ENCODE assay signal across 11 cellular contexts in the genomic region with DNA sequence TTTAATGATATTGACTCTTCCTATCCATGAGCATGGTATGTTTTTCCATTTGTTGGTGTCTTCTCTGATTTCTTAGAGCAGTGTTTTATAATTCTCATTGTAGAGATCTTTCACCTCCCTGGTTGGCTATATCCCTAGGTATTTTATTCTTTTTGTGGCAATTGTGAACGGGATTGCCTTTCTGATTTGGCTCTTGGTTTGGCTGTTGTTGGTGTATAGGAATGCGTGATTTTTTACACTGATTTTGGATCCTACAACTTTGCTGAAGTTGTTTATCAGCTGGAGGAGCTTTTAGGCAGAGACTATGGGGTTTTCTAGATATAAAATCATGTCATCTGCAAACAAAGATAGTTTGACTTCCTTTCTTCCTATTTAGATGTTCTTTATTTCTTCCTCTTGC. TPM values are rescaled to one million over a fixed set of nuclear protein-coding genes. Genes with fewer than 3 reads are reported as not detected.
DNase-seq lines count a peak whose midpoint lies in the region; ATAC-seq, FAIRE-seq and TF ChIP-seq lines count a peak whose summit lies in the region.
"Not testable (repeated sequence)": the region's sequence is repeated elsewhere in the genome, so short reads cannot be mapped to it uniquely, and the experiment has no call there.
"Had no signal": no experiment of that assay in that cellular context is flagged by ENCODE, and none has a peak within 500 bp of the region (broad histone marks: within the 10 kb centered on the region; RNA-seq: fewer than 3 reads in every experiment).

No MANE protein-coding gene starts in this region.

- TF ChIP-seq CTCF in CD8-positive, alpha-beta T cell (IDR thresholded peaks at IDR 0.05); activated B cell treated with CpG ODN at 0.5 μM for 24 hours (IDR thresholded peaks at IDR 0.05); K562 (IDR thresholded peaks at IDR 0.05 in 2 of 3, conservative IDR thresholded peaks at IDR 0.05 in 1 of 3; ENCODE audit: insufficient read depth in 2 of 3, low read depth in 1 of 3, low read length in 3 of 3); natural killer cell (IDR thresholded peaks at IDR 0.05): not testable (repeated sequence)

- H3K9me1 ChIP-seq in K562 (ENCODE audit: control insufficient read depth, insufficient read depth, low read length) = not testable (repeated sequence)

- H3K4me3 ChIP-seq in CD8-positive, alpha-beta T cell (ENCODE audit: low read depth, low read length); K562: not testable (repeated sequence)

- not testable (repeated sequence) for H3K79me2 ChIP-seq in K562 (ENCODE audit: control insufficient read depth, insufficient read depth, low read length)

- not testable (repeated sequence) for H2AFZ ChIP-seq in K562 (ENCODE audit: low read depth, low read length)

- not testable (repeated sequence) for ATAC-seq in CD8-positive, alpha-beta T cell; activated B cell treated with CpG ODN at 0.5 μM for 24 hours (ENCODE audit: low read depth); K562; memory B cell (ENCODE audit: low read depth); natural killer cell; stimulated activated memory B cell treated with anti-CD40 and anti-IgM and Interleukin-4, amounts not matched to agents 10 μg/mL and 1 μg/mL and 100 μg/mL, for 72 hours

- BruUV-seq in K562 (replicated peaks; lab: Mats Ljungman, UMichigan) = not testable (repeated sequence)

- not testable (repeated sequence) for H3K9me3 Mint-ChIP-seq in CD8-positive, alpha-beta T cell; activated B cell treated with CpG ODN at 0.5 μM for 24 hours; memory B cell; natural killer cell; stimulated activated memory B cell treated with anti-CD40 and anti-IgM and Interleukin-4, amounts not matched to agents 10 μg/mL and 1 μg/mL and 100 μg/mL, for 72 hours

- peaks cover 80% of the 10 kb centered on the region for H3K36me3 Mint-ChIP-seq in CD8-positive, alpha-beta T cell
- H3K36me3 Mint-ChIP-seq in activated B cell treated with CpG ODN at 0.5 μM for 24 hours (ENCODE audit: low read depth) (peaks cover 64% of the 10 kb centered on the region), memory B cell (peaks cover 58% of the 10 kb centered on the region), natural killer cell (peaks cover 16% of the 10 kb centered on the region)
- peaks cover 68% of the 10 kb centered on the region for H3K36me3 Mint-ChIP-seq in stimulated activated memory B cell treated with anti-CD40 and anti-IgM and Interleukin-4, amounts not matched to agents 10 μg/mL and 1 μg/mL and 100 μg/mL, for 72 hours

- intact Hi-C loops in CD8-positive, alpha-beta T cell (cut with DNase I, micrococcal nuclease); activated B cell treated with CpG ODN at 0.5 μM for 24 hours (cut with micrococcal nuclease); K562 (cut with micrococcal nuclease); natural killer cell (cut with micrococcal nuclease): not testable (repeated sequence)

- peaks cover 62% of the 10 kb centered on the region for H3K4me1 Mint-ChIP-seq in CD8-positive, alpha-beta T cell (ENCODE audit: low read depth)
- H3K4me1 Mint-ChIP-seq in activated B cell treated with CpG ODN at 0.5 μM for 24 hours = peaks cover 69% of the 10 kb centered on the region
- H3K4me1 Mint-ChIP-seq in memory B cell = peaks cover 43% of the 10 kb centered on the region
- H3K4me1 Mint-ChIP-seq in natural killer cell = peaks cover 75 to 79% of the 10 kb centered on the region in 2 donors
- peaks cover 65% of the 10 kb centered on the region for H3K4me1 Mint-ChIP-seq in stimulated activated memory B cell treated with anti-CD40 and anti-IgM and Interleukin-4, amounts not matched to agents 10 μg/mL and 1 μg/mL and 100 μg/mL, for 72 hours

- not testable (repeated sequence) for DNase-seq in CD8-positive, alpha-beta T cell; activated B cell treated with CpG ODN at 0.5 μM for 24 hours; K562 (ENCODE audit: extremely low read depth in 1 of 4, low spot score in 3 of 4); memory B cell (ENCODE audit: low spot score in 2 of 2); natural killer cell

- 15% methylated on average over 2 of the region's 2 CpGs for WGBS in K562 (ENCODE audit: insufficient coverage, low coverage, missing lambda C conversion rate)

- not testable (repeated sequence) for TF ChIP-seq RAD21 in K562 (CRISPR knock-in tag; conservative IDR thresholded peaks at IDR 0.05 in 1 of 2, IDR thresholded peaks at IDR 0.05 in 1 of 2)

- not testable (repeated sequence) for H4K20me1 ChIP-seq in K562 (replicated peaks; ENCODE audit: control insufficient read depth, insufficient read depth, low read length)

- POLR2A ChIA-PET in CD8-positive, alpha-beta T cell (lab: Charles Lee); activated B cell treated with CpG ODN at 0.5 μM for 24 hours (lab: Charles Lee); K562 (lab: Yijun Ruan, JAX): not testable (repeated sequence)

- H3K4me1 ChIP-seq in CD8-positive, alpha-beta T cell (ENCODE audit: insufficient read depth, low read length); K562 (replicated peaks in 1 of 2; ENCODE audit: control insufficient read depth in 2 of 2, insufficient read depth in 2 of 2, low read length in 2 of 2): not testable (repeated sequence)

- in situ Hi-C loops in K562 (cut with MboI) = not testable (repeated sequence)

- H3K4me3 Mint-ChIP-seq in CD8-positive, alpha-beta T cell; activated B cell treated with CpG ODN at 0.5 μM for 24 hours; memory B cell; stimulated activated memory B cell treated with anti-CD40 and anti-IgM and Interleukin-4, amounts not matched to agents 10 μg/mL and 1 μg/mL and 100 μg/mL, for 72 hours: not testable (repeated sequence)
- H3K4me3 Mint-ChIP-seq in natural killer cell = peak overlapping the region; percentile 73

- FAIRE-seq in K562 (lab: Jason Lieb, UNC) = not testable (repeated sequence)

- H3K27me3 ChIP-seq in CD8-positive, alpha-beta T cell (ENCODE audit: insufficient read depth, low read length); K562 (ENCODE audit: control insufficient read depth in 2 of 2, insufficient read depth in 2 of 2, low read length in 2 of 2): not testable (repeated sequence)

- not testable (repeated sequence) for H3K27me3 Mint-ChIP-seq in CD8-positive, alpha-beta T cell (ENCODE audit: low read depth); activated B cell treated with CpG ODN at 0.5 μM for 24 hours; memory B cell; natural killer cell (ENCODE audit: low read depth in 2 of 2); stimulated activated memory B cell treated with anti-CD40 and anti-IgM and Interleukin-4, amounts not matched to agents 10 μg/mL and 1 μg/mL and 100 μg/mL, for 72 hours

- H3K27ac Mint-ChIP-seq in CD8-positive, alpha-beta T cell = peak overlapping the region; percentile 53
- H3K27ac Mint-ChIP-seq in activated B cell treated with CpG ODN at 0.5 μM for 24 hours (peak overlapping the region; percentile 60), memory B cell (peak overlapping the region; percentile 48), natural killer cell (peak overlapping the region; percentile 83 to 85)
- H3K27ac Mint-ChIP-seq in stimulated activated memory B cell treated with anti-CD40 and anti-IgM and Interleukin-4, amounts not matched to agents 10 μg/mL and 1 μg/mL and 100 μg/mL, for 72 hours = peak overlapping the region; percentile 50

- not testable (repeated sequence) for TF ChIP-seq POLR2A in K562 (conservative IDR thresholded peaks at IDR 0.05)

- H3K9me3 ChIP-seq in CD8-positive, alpha-beta T cell (ENCODE audit: low read length); K562 (replicated peaks; ENCODE audit: control insufficient read depth, insufficient read depth, low read depth, low read length): not testable (repeated sequence)

- H3K4me2 ChIP-seq in K562 (ENCODE audit: insufficient read depth, low read length) = not testable (repeated sequence)

- not testable (repeated sequence) for H3K9ac ChIP-seq in K562 (ENCODE audit: insufficient read depth in 1 of 2, low read depth in 2 of 2, low read length in 2 of 2)

- H3K27ac ChIP-seq in CD8-positive, alpha-beta T cell (ENCODE audit: low read depth, low read length); K562 (ENCODE audit: extremely low read depth, low read depth, low read length): not testable (repeated sequence)

- H3K36me3 ChIP-seq in CD8-positive, alpha-beta T cell (ENCODE audit: insufficient read depth, low read length); K562 (ENCODE audit: control insufficient read depth, insufficient read depth, low read length): not testable (repeated sequence)

- not testable (repeated sequence) for TF ChIP-seq EP300 in K562 (IDR thresholded peaks at IDR 0.05; ENCODE audit: low read length)

- CTCF ChIA-PET in CD8-positive, alpha-beta T cell (lab: Charles Lee); activated B cell treated with CpG ODN at 0.5 μM for 24 hours (lab: Charles Lee); K562 (lab: Yijun Ruan, JAX; ENCODE audit: low intra/inter-chr PET ratio): not testable (repeated sequence)

RNA-seq across cellular contexts. Expression of a gene that starts 33.9 kb away (rescaled TPM):
- total RNA-seq in CD8-positive, alpha-beta T cell = 10 to 100 TPM; 30.8 to 32.5 TPM
- total RNA-seq in activated B cell treated with CpG ODN at 0.5 μM for 24 hours (62.0 and 63.6 TPM in 2 replicates), K562 (2014; rRNA removed) (31.4 and 31.6 TPM in 2 replicates), K562 (2014; rRNA removed; fragmentation: Illumina TruSeq; extraction: Trizol) (30.6 and 37.7 TPM in 2 replicates), K562 (2015; rRNA removed; fragmentation: Illumina TruSeq; extraction: Trizol) (37.7 and 42.5 TPM in 2 replicates), K562 (2021) (33.7 and 35.4 TPM in 2 replicates), natural killer cell (10 to 100 TPM; 64.9 to 83.3 (median 78.2) TPM)
- 56.0 and 57.2 TPM in 2 replicates for total RNA-seq in K562 (2011; cell fraction: chromatin; rRNA removed; ENCODE audit: low replicate concordance)
- 34.2 and 36.7 TPM in 2 replicates for total RNA-seq in K562 (2011; cell fraction: nucleolus; rRNA removed)
- total RNA-seq in K562 (2011; cell fraction: nucleoplasm; rRNA removed) = 33.4 and 37.5 TPM in 2 replicates
- polyA plus RNA-seq in K562 (2011; rRNA removed) (22.8 and 24.6 TPM in 2 replicates), K562 (2014; fragmentation: Illumina TruSeq; extraction: Trizol) (29.0 and 32.3 TPM in 2 replicates), K562 (2014; fragmentation: Nextera tagmentation; extraction: Ambion mirVana) (1 to 10 TPM; 5.3 to 6.2 TPM), K562 (2014; rRNA removed) (10.7 and 12.9 TPM in 2 replicates)
- 13.7 and 24.1 TPM in 2 replicates for polyA plus RNA-seq in K562 (2011; cell fraction: cytosol; rRNA removed)
- polyA plus RNA-seq in K562 (2011; cell fraction: nucleus; rRNA removed) = 14.5 and 21.4 TPM in 2 replicates
- polyA plus RNA-seq in K562 (2012) = 19.0 and 36.2 TPM in 2 replicates
- polyA minus RNA-seq in K562 (2011; rRNA and poly(A)+ RNA removed) = 85.5 and 93.3 TPM in 2 replicates
- polyA minus RNA-seq in K562 (2011; cell fraction: cytosol; rRNA and poly(A)+ RNA removed) = 52.8 and 61.1 TPM in 2 replicates
- 68.7 and 79.4 TPM in 2 replicates for polyA minus RNA-seq in K562 (2011; cell fraction: nucleus; rRNA and poly(A)+ RNA removed)
- total RNA-seq: Caco-2, H1, H9, HepG2 had no signal
- polyA plus RNA-seq: BJ, H1, HepG2 had no signal
